In the genomic region with DNA sequence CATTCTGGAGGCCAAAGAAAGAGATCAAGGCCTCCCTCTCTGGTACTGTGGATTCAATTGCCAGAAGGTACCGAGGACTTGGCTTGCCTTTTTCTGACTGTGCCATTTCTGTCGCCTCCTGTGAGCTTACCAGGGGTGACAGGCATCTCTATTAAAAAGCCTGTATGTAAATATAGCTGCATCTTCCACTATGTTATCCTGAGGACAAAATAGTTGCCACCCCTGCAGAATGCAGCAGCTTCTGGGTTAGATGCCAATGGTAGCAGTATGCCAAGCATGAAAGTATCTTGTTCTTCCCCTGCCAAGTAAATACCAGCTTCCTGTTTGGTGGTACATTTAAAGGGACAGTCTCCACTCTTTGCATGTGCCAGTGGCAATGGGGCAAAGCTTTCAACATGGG, we compare ENCODE assay signal across 24 cellular contexts. TPM values are rescaled to one million over a fixed set of nuclear protein-coding genes. Genes with fewer than 3 reads are reported as not detected.
"Had no signal": no experiment of that assay in that cellular context is flagged by ENCODE, and none has a peak within 500 bp of the region (broad histone marks: within the 10 kb centered on the region; RNA-seq: fewer than 3 reads in every experiment).

No MANE protein-coding gene starts in this region.

- H3K4me1 Mint-ChIP-seq: memory B cell; mesothelial cell of epicardium; neural progenitor cell; stimulated activated effector memory CD8-positive, alpha-beta T cell treated with anti-CD3 and anti-CD28 coated beads, Interleukin-12 subunit alpha, Interleukin-12 subunit beta, amount 100 ng/mL, for 72 hours had no signal

- H3K27ac Mint-ChIP-seq: memory B cell; mesothelial cell of epicardium; natural killer cell treated with Interleukin-12 subunit alpha and Interleukin-12 subunit beta and Interleukin-15 and Interleukin-18, amount 100 ng/mL, for 72 hours; neural progenitor cell; progenitor cell of endocrine pancreas; stimulated activated effector memory CD8-positive, alpha-beta T cell treated with anti-CD3 and anti-CD28 coated beads, Interleukin-12 subunit alpha, Interleukin-12 subunit beta, amount 100 ng/mL, for 72 hours had no signal

- H3K9me3 Mint-ChIP-seq: mesothelial cell of epicardium; natural killer cell treated with Interleukin-12 subunit alpha and Interleukin-12 subunit beta and Interleukin-15 and Interleukin-18, amount 100 ng/mL, for 72 hours; neural progenitor cell; stimulated activated effector memory CD8-positive, alpha-beta T cell treated with anti-CD3 and anti-CD28 coated beads, Interleukin-12 subunit alpha, Interleukin-12 subunit beta, amount 100 ng/mL, for 72 hours had no signal

- H3K27me3 Mint-ChIP-seq: memory B cell; natural killer cell treated with Interleukin-12 subunit alpha and Interleukin-12 subunit beta and Interleukin-15 and Interleukin-18, amount 100 ng/mL, for 72 hours; progenitor cell of endocrine pancreas had no signal

- ATAC-seq: gastroesophageal sphincter; left lobe of liver; lower lobe of right lung; pancreas; right lobe of liver; stimulated activated effector memory CD8-positive, alpha-beta T cell treated with anti-CD3 and anti-CD28 coated beads, Interleukin-12 subunit alpha, Interleukin-12 subunit beta, amount 100 ng/mL, for 72 hours; stimulated activated naive CD8-positive, alpha-beta T cell treated with anti-CD3 and anti-CD28 coated beads, Interleukin-15, Interleukin-2, amounts not matched to agents 100 U/mL and 50 U/mL, for 24 hours had no signal

- H3K36me3 Mint-ChIP-seq: memory B cell; mesothelial cell of epicardium; natural killer cell treated with Interleukin-12 subunit alpha and Interleukin-12 subunit beta and Interleukin-15 and Interleukin-18, amount 100 ng/mL, for 72 hours; neural progenitor cell; stimulated activated effector memory CD8-positive, alpha-beta T cell treated with anti-CD3 and anti-CD28 coated beads, Interleukin-12 subunit alpha, Interleukin-12 subunit beta, amount 100 ng/mL, for 72 hours had no signal

- DNase-seq: effector memory CD4-positive, alpha-beta T cell; glutamatergic neuron; lower lobe of right lung; nucleus accumbens; pancreas; right lobe of liver; stimulated activated CD4-positive, alpha-beta T cell treated with anti-CD3 and anti-CD28 coated beads, Interleukin-4, amount 100 ng/mL, for 1 hour; stimulated activated CD8-positive, alpha-beta memory T cell treated with anti-CD3 and anti-CD28 coated beads, Interleukin-4, amount 100 ng/mL, for 48 hours; stimulated activated naive CD8-positive, alpha-beta T cell treated with anti-CD3 and anti-CD28 coated beads, Interleukin-15, Interleukin-2, amounts not matched to agents 100 U/mL and 50 U/mL, for 24 hours; tibial artery; upper lobe of left lung; uterus had no signal

- H3K4me3 Mint-ChIP-seq: memory B cell; mesothelial cell of epicardium; natural killer cell treated with Interleukin-12 subunit alpha and Interleukin-12 subunit beta and Interleukin-15 and Interleukin-18, amount 100 ng/mL, for 72 hours; neural progenitor cell; stimulated activated effector memory CD8-positive, alpha-beta T cell treated with anti-CD3 and anti-CD28 coated beads, Interleukin-12 subunit alpha, Interleukin-12 subunit beta, amount 100 ng/mL, for 72 hours had no signal

RNA-seq across cellular contexts. Expression of a gene that starts 10.7 kb away (rescaled TPM):
- total RNA-seq: esophagus muscularis mucosa; fibroblast of villous mesenchyme; gastroesophageal sphincter; kidney epithelial cell; left lobe of liver; lower lobe of right lung; natural killer cell treated with Interleukin-12 subunit alpha and Interleukin-12 subunit beta and Interleukin-15 and Interleukin-18, amount 100 ng/mL, for 72 hours; progenitor cell of endocrine pancreas; right lobe of liver; temporal lobe; upper lobe of left lung; uterus had no signal
